Comparison of ENCODE assay signal across 2 cellular contexts in the genomic region with DNA sequence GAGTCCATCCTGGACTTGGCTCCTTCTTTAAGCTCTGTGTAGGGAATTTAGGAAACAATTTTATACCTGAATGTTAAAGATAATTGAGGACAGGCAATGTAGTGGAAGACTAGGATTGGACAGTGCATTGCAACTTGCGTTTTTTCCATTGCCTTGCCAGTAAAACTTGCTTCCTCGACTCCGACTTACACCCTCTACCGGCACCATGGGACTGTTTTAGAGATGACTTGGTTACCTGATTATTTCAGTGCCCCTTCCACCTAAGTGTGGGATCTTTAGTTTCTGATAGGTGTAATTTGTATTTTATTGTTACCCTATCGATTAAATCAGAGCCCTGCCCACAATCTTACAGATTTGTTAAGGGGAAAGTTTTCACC.
TF ChIP-seq lines count a peak whose summit lies in the region.

No MANE protein-coding gene starts in this region.

TF ChIP-seq in H1, 55 proteins besides CTCF, POLR2A, EP300 and RAD21 (continued from another document):
- TF ChIP-seq ZNF274 (IDR thresholded peaks at IDR 0.05; ENCODE audit: borderline replicate concordance, extremely low read depth, low read length) = no peak
- no peak for TF ChIP-seq EGR1 (IDR thresholded peaks at IDR 0.05; ENCODE audit: borderline replicate concordance, low read depth, low read length)
- TF ChIP-seq CREB1 (IDR thresholded peaks at IDR 0.05) = no peak
- TF ChIP-seq CBX5 (IDR thresholded peaks at IDR 0.05; ENCODE audit: low read depth, low read length) = no peak
- no peak for TF ChIP-seq JUN (IDR thresholded peaks at IDR 0.05; ENCODE audit: low read depth, low read length)
- no peak for TF ChIP-seq CHD1 (IDR thresholded peaks at IDR 0.05; ENCODE audit: low read depth, low read length)
- TF ChIP-seq ASH2L (IDR thresholded peaks at IDR 0.05; ENCODE audit: low read length) = no peak
TF ChIP-seq in H1: peak in this region for 0.

TF ChIP-seq in neural cell, 6 proteins besides CTCF, POLR2A, EP300 and RAD21:
- peak; percentile 42 for TF ChIP-seq SMC3 (conservative IDR thresholded peaks at IDR 0.05; ENCODE audit: poor library complexity)
- TF ChIP-seq EZH2 (IDR thresholded peaks at IDR 0.05; ENCODE audit: borderline replicate concordance, insufficient read depth, low read length, poor library complexity, severe bottlenecking) = no peak
